ENCODE assay signal across 14 cellular contexts in genomic region chr6:107641500-107641931, GRCh38.
A peak's percentile ranks its signal among the peaks of the same experiment; 100 is the strongest.
DNase-seq lines count a peak whose midpoint lies in the region; ATAC-seq, FAIRE-seq and TF ChIP-seq lines count a peak whose summit lies in the region.
"Had no signal": no experiment of that assay in that cellular context is flagged by ENCODE, and none has a peak within 500 bp of the region (broad histone marks: within the 10 kb centered on the region; RNA-seq: fewer than 3 reads in every experiment).

No MANE protein-coding gene starts in this region.

- ATAC-seq in heart left ventricle (peak; percentile 88 to 95 (median 92)), pancreas (peak in 3 of 4 donors; percentile 86 to 91 (median 90))
- ATAC-seq: activated CD4-positive, alpha-beta T cell treated with anti-CD3 and anti-CD28 coated beads for 36 hours had no signal

- intact Hi-C loops in heart left ventricle (cut with DNase I) = loop anchor here in 1 of 10 donors (5.0 kb wide), 1 partner anchor 149 kb away; the partner anchor contains the start of gene SOBP
- intact Hi-C loops in pancreas (cut with DNase I) = no loop called here
- intact Hi-C loops in MCF 10A (cut with micrococcal nuclease) = no loop called here

- in situ Hi-C loops in ACHN (cut with HindIII; ENCODE audit: low pct_ligation_motif_present, low pct_unique_long_range_greater_than_20kb, low sequenced_read_pairs) = no loop called here

- no peak for TF ChIP-seq POLR2A in heart left ventricle (IDR thresholded peaks at IDR 0.05)

- POLR2A ChIA-PET in MCF 10A (lab: Yijun Ruan, JAX) = no interaction called here

- peaks cover 3 to 37% (median 31%) of the 10 kb centered on the region in 12 donors for H3K4me1 ChIP-seq in heart left ventricle
- no peaks in the 10 kb centered on the region for H3K4me1 ChIP-seq in pancreas

- CTCF ChIA-PET in MCF 10A (lab: Yijun Ruan, JAX) = no interaction called here

- H3K9me3 Mint-ChIP-seq in MCF 10A (ENCODE audit: unreplicated experiment) = no peaks in the 10 kb centered on the region

- no peaks in the 10 kb centered on the region for H3K27me3 ChIP-seq in heart left ventricle
- no peaks in the 10 kb centered on the region for H3K27me3 ChIP-seq in pancreas

- no peaks in the 10 kb centered on the region for H3K4me1 Mint-ChIP-seq in MCF 10A (ENCODE audit: insufficient read depth, unreplicated experiment)
- H3K4me1 Mint-ChIP-seq: activated CD4-positive, alpha-beta T cell treated with anti-CD3 and anti-CD28 coated beads for 36 hours had no signal

- peak overlapping the region in 5 of 12 donors; percentile 0 to 23 (median 15) for H3K4me3 ChIP-seq in heart left ventricle
- H3K4me3 ChIP-seq in pancreas = no peak overlapping the region

- TF ChIP-seq CTCF in heart left ventricle (IDR thresholded peaks at IDR 0.05) (no peak), pancreas (IDR thresholded peaks at IDR 0.05) (no peak), MCF 10A (IDR thresholded peaks at IDR 0.05; ENCODE audit: unreplicated experiment) (no peak)

- no peaks in the 10 kb centered on the region for H3K36me3 Mint-ChIP-seq in MCF 10A (ENCODE audit: insufficient read depth, unreplicated experiment)

- WGBS in heart left ventricle, 4 donors = 30 to 38% (median 34%) methylated on average over 13 of the region's 13 CpGs
- WGBS in pancreas, 2 donors = 40 to 45% methylated on average over 13 of the region's 13 CpGs

- H3K36me3 ChIP-seq in heart left ventricle (peaks cover 0 to 8% (median 0%) of the 10 kb centered on the region in 9 donors), pancreas (no peaks in the 10 kb centered on the region)

- no peak overlapping the region for H3K4me3 Mint-ChIP-seq in MCF 10A (ENCODE audit: unreplicated experiment)
- H3K4me3 Mint-ChIP-seq: activated CD4-positive, alpha-beta T cell treated with anti-CD3 and anti-CD28 coated beads for 36 hours had no signal

- DNase-seq in ACHN (peak; percentile 89), NCI-H2196 treated with DMSO at 0.1 percent for 48 hours (lab: John Stamatoyannopoulos, UW; ENCODE audit: unreplicated experiment) (peak; percentile 25), heart left ventricle (peak; percentile 63 to 89 (median 76)), pancreas (peak in 3 of 6 donors; percentile 35 to 52 (median 39)), SKM-1 (lab: John Stamatoyannopoulos, UW; ENCODE audit: unreplicated experiment) (no peak), MCF 10A (ENCODE audit: unreplicated experiment) (no peak), NCI-H774 (lab: John Stamatoyannopoulos, UW) (no peak)
- DNase-seq in activated naive CD4-positive, alpha-beta T cell (lab: John Stamatoyannopoulos, UW) = no peak
- DNase-seq: activated CD4-positive, alpha-beta T cell treated with anti-CD3 and anti-CD28 coated beads for 36 hours; activated effector memory CD4-positive, alpha-beta T cell treated with anti-CD3 and anti-CD28 coated beads, Interleukin-2, amount 50 U/mL, for 16 hours; central memory CD4-positive, alpha-beta T cell; NCI-H2171 treated with DMSO at 0.1 percent for 48 hours; stimulated activated CD4-positive, alpha-beta T cell treated with anti-CD3 and anti-CD28 coated beads, Interleukin-12 subunit alpha, Interleukin-12 subunit beta, amount 100 ng/mL, for 4 hours had no signal

- FAIRE-seq in pancreas (lab: Jason Lieb, UNC) = no peak

- H3K27ac Mint-ChIP-seq in MCF 10A (ENCODE audit: low read depth, unreplicated experiment) = no peak overlapping the region
- H3K27ac Mint-ChIP-seq: activated CD4-positive, alpha-beta T cell treated with anti-CD3 and anti-CD28 coated beads for 36 hours had no signal

- no TSS peak for BruUV-seq in MCF 10A (replicated peaks; lab: Mats Ljungman, UMichigan)

- no peaks in the 10 kb centered on the region for H3K9me3 ChIP-seq in heart left ventricle
- no peaks in the 10 kb centered on the region for H3K9me3 ChIP-seq in pancreas

- H3K27me3 Mint-ChIP-seq in MCF 10A (ENCODE audit: insufficient read depth, unreplicated experiment) = peaks cover 31% of the 10 kb centered on the region

- H3K27ac ChIP-seq in heart left ventricle (peak overlapping the region in 9 of 12 donors; percentile 13 to 52 (median 40)), pancreas (no peak overlapping the region)
- H3K27ac ChIP-seq: epithelial cell of prostate had no signal

Comparison
In these comparisons a context has a peak if more than half of its experiments do, and no peak if none do; other contexts are left out.
1. DNase-seq: peak in ACHN (single experiment), NCI-H2196 treated with DMSO at 0.1 percent for 48 hours (single experiment) and heart left ventricle (5 of 5); none in SKM-1 (single experiment), MCF 10A (single experiment), NCI-H774 (single experiment) and activated naive CD4-positive, alpha-beta T cell (0 of 4).
2. H3K27ac ChIP-seq: peak in heart left ventricle (9 of 12); none in pancreas (0 of 4).